ENCODE assay signal across 18 cellular contexts in the genomic region with DNA sequence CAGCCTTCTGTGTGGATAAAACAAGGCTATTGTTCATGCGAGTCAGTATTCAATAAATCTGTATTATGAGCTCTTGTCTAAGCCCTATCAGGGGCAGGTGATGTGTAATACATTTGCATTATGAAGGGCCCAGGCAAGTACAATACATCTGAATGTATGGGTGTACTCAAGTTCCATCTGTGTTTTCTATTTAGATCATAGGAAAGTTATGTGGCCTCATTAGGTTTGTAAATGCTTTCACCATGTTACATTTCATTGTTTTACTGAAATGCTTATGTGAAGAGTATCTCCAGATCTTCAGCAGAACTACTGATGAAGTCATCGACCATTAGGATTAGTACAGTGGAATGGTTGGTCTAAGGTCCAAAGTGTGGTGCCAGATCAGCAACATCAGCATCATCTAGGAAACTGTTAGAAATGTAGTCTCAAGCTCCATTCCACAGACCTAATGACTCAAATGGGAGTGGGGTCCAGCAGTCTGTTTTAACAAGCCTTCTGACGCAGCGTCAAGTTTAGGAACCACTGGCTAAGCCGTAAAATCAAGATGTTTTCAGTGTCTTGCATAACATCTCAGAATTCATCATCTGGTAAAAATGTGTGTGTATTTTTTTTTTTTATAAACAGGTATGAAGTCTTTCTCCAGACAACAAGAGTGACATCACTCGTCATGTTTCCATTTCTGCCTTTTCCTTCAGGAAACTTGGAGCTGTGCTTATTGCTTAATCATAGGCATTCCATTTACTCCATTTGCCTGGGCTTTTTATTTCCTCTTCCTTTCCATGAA.
DNase-seq lines count a peak whose midpoint lies in the region; ATAC-seq, FAIRE-seq and TF ChIP-seq lines count a peak whose summit lies in the region.
"Had no signal": no experiment of that assay in that cellular context is flagged by ENCODE, and none has a peak within 500 bp of the region (broad histone marks: within the 10 kb centered on the region; RNA-seq: fewer than 3 reads in every experiment).

No MANE protein-coding gene starts in this region.

- H3K36me3 Mint-ChIP-seq in activated naive CD4-positive, alpha-beta T cell treated with anti-CD3 and anti-CD28 coated beads for 36 hours (ENCODE audit: low read depth) = no peaks in the 10 kb centered on the region
- H3K36me3 Mint-ChIP-seq: immature natural killer cell, naive B cell had no signal

- no peaks in the 10 kb centered on the region for H3K4me1 Mint-ChIP-seq in activated naive CD4-positive, alpha-beta T cell treated with anti-CD3 and anti-CD28 coated beads for 36 hours (ENCODE audit: low read depth)
- H3K4me1 Mint-ChIP-seq: immature natural killer cell, naive B cell had no signal

- no peak overlapping the region for H3K4me3 Mint-ChIP-seq in activated naive CD4-positive, alpha-beta T cell treated with anti-CD3 and anti-CD28 coated beads for 36 hours
- H3K4me3 Mint-ChIP-seq: activated T-cell treated with anti-CD3 and anti-CD28 coated beads, Interleukin-2, amount 50 U/mL, for 4 hours; immature natural killer cell; naive B cell had no signal

- ATAC-seq in left colon = peak; percentile 74
- ATAC-seq: activated T-cell treated with anti-CD3 and anti-CD28 coated beads, Interleukin-2, amount 50 U/mL, for 4 hours had no signal

- no peaks in the 10 kb centered on the region for H3K9me3 Mint-ChIP-seq in activated naive CD4-positive, alpha-beta T cell treated with anti-CD3 and anti-CD28 coated beads for 36 hours
- H3K9me3 Mint-ChIP-seq: activated T-cell treated with anti-CD3 and anti-CD28 coated beads, Interleukin-2, amount 50 U/mL, for 4 hours had no signal

- H3K27ac ChIP-seq in VCaP (peak overlapping the region; percentile 34; the same call in 1 of the 2 replicates), vagina (no peak overlapping the region)
- H3K27ac ChIP-seq: BLaER1 treated with 17β-estradiol and CSF1 and Interleukin-3, amounts not matched to agents 10 nM and 100 nM; uterus had no signal

- DNase-seq in DMS153 (lab: John Stamatoyannopoulos, UW) (peak; percentile 80), LoVo (ENCODE audit: low spot score) (peak; percentile 5), left colon (no peak), vagina (ENCODE audit: extremely low spot score in 2 of 2) (no peak), GM19239 (ENCODE audit: insufficient read length, low spot score) (no peak)
- DNase-seq in activated naive CD4-positive, alpha-beta T cell treated with anti-CD3 and anti-CD28 coated beads for 36 hours = no peak
- DNase-seq in stimulated activated CD4-positive, alpha-beta T cell treated with anti-CD3 and anti-CD28 coated beads, Interleukin-2, amount 100 ng/mL, for 24 hours = no peak
- DNase-seq: activated CD4-positive, CD25-positive, alpha-beta regulatory T cell; activated T-cell treated with anti-CD3 and anti-CD28 coated beads, Interleukin-2, amount 50 U/mL, for 4 hours; GDM1; immature natural killer cell; naive B cell; NCI-H187 treated with DMSO at 0.1 percent for 48 hours; SHP77; uterus had no signal

- no peak for TF ChIP-seq CTCF in VCaP (conservative IDR thresholded peaks at IDR 0.05)
- TF ChIP-seq CTCF in vagina (IDR thresholded peaks at IDR 0.05) = no peak

- H3K27ac Mint-ChIP-seq in activated naive CD4-positive, alpha-beta T cell treated with anti-CD3 and anti-CD28 coated beads for 36 hours = no peak overlapping the region
- H3K27ac Mint-ChIP-seq: immature natural killer cell, naive B cell had no signal

- H3K4me3 ChIP-seq in vagina = no peak overlapping the region
- H3K4me3 ChIP-seq: BLaER1 treated with 17β-estradiol and CSF1 and Interleukin-3, amounts not matched to agents 10 nM and 100 nM; uterus had no signal

- TF ChIP-seq POLR2A in vagina (IDR thresholded peaks at IDR 0.05) = no peak

- CTCF ChIA-PET in activated naive CD4-positive, alpha-beta T cell treated with anti-CD3 and anti-CD28 coated beads for 36 hours (lab: Charles Lee) = interaction anchor here (0.7 kb wide), 1 partner anchor 434 kb away, joined by 3 read pairs; no protein-coding TSS in a partner anchor

- H3K9me3 ChIP-seq in vagina = no peaks in the 10 kb centered on the region
- H3K9me3 ChIP-seq: uterus had no signal

- no peaks in the 10 kb centered on the region for H3K36me3 ChIP-seq in vagina
- H3K36me3 ChIP-seq: BLaER1 treated with 17β-estradiol and CSF1 and Interleukin-3, amounts not matched to agents 10 nM and 100 nM; uterus had no signal

- H3K27me3 Mint-ChIP-seq in activated naive CD4-positive, alpha-beta T cell treated with anti-CD3 and anti-CD28 coated beads for 36 hours (ENCODE audit: low read depth) = peaks cover 5% of the 10 kb centered on the region
- H3K27me3 Mint-ChIP-seq: brain had no signal

- FAIRE-seq in GM19239 (lab: Jason Lieb, UNC) = no peak

- H3K4me1 ChIP-seq in vagina = no peaks in the 10 kb centered on the region
- H3K4me1 ChIP-seq: BLaER1 treated with 17β-estradiol and CSF1 and Interleukin-3, amounts not matched to agents 10 nM and 100 nM; uterus had no signal

- intact Hi-C loops in left colon (cut with DNase I, micrococcal nuclease) = no loop called here
- intact Hi-C loops in vagina (cut with DNase I) = no loop called here
- intact Hi-C loops in activated naive CD4-positive, alpha-beta T cell treated with anti-CD3 and anti-CD28 coated beads for 36 hours (cut with micrococcal nuclease) = no loop called here

- H3K27me3 ChIP-seq in vagina = no peaks in the 10 kb centered on the region
- H3K27me3 ChIP-seq: BLaER1 treated with 17β-estradiol and CSF1 and Interleukin-3, amounts not matched to agents 10 nM and 100 nM; uterus had no signal

Comparison
In these comparisons a context has a peak if more than half of its experiments do, and no peak if none do; other contexts are left out.
1. DNase-seq: peak in DMS153 (single experiment) and LoVo (single experiment); none in left colon (0 of 2), vagina (0 of 2), activated naive CD4-positive, alpha-beta T cell treated with anti-CD3 and anti-CD28 coated beads for 36 hours (single experiment), GM19239 (single experiment) and stimulated activated CD4-positive, alpha-beta T cell treated with anti-CD3 and anti-CD28 coated beads, Interleukin-2, amount 100 ng/mL, for 24 hours (0 of 2).